In the genomic region with DNA sequence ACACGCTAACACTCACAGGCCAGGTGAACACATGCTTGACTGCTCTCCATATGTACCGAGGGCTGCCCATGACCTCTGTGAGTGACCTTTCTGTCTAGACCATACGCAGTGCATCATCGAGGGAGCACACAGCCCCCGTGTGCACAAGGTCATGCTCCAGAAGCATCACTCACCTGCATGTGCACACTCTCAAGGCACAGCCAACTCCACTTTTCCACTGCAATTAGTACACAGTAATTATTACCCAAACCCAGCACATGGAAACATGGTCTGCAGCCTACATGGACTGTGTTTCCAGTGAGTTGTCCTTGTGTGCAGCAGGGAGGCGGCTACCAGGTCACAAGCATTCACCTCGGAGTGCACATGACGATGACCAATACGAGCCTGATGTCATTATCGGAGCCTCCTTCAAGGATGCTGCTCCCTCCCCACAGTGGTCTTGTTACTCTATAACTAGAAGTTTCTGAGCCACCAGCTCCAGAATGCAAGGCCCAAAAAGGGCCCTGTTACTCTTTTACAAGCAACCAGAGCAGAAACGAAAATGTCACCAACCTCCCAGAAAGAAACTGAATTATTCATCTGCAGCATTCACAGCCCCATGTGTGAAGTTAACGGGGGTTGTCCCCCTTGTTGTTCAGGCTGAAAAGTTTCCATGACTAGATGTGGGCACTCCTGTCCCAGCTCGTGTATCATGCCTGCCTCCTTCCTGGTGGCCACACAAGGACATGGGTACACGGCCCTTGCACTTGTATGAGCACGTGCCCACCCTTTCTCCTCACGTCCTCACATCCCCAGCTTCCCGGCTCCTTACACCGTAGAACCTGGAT, we compare ENCODE assay signal across 8 cellular contexts. TPM values are rescaled to one million over a fixed set of nuclear protein-coding genes. Genes with fewer than 3 reads are reported as not detected.
DNase-seq lines count a peak whose midpoint lies in the region; ATAC-seq and TF ChIP-seq lines count a peak whose summit lies in the region.

No MANE protein-coding gene starts in this region.

- TF ChIP-seq CTCF in testis (IDR thresholded peaks at IDR 0.05) (no peak), neural progenitor cell (IDR thresholded peaks at IDR 0.05) (no peak)

- peak overlapping the region; percentile 35 for H3K27ac ChIP-seq in CD8-positive, alpha-beta memory T cell (ENCODE audit: low read depth, low read length)
- H3K27ac ChIP-seq in testis (no peak overlapping the region), neural progenitor cell (no peak overlapping the region)

- H3K9ac ChIP-seq in neural progenitor cell, result no peak overlapping the region

- peaks cover 96 to 99% (median 98%) of the 10 kb centered on the region in 3 donors for H3K4me1 Mint-ChIP-seq in CD8-positive, alpha-beta memory T cell
- peaks cover 41% of the 10 kb centered on the region for H3K4me1 Mint-ChIP-seq in neural progenitor cell

- no peak for TF ChIP-seq POLR2A in testis (IDR thresholded peaks at IDR 0.05)

- intact Hi-C loops in testis (cut with DNase I; ENCODE audit: low total_unique reads), result no loop called here

- no peaks in the 10 kb centered on the region for H3K9me3 Mint-ChIP-seq in CD8-positive, alpha-beta memory T cell
- no peaks in the 10 kb centered on the region for H3K9me3 Mint-ChIP-seq in neural progenitor cell

- peaks cover 99% of the 10 kb centered on the region for H3K4me1 ChIP-seq in CD8-positive, alpha-beta memory T cell (ENCODE audit: insufficient read depth, low read length)
- no peaks in the 10 kb centered on the region for H3K4me1 ChIP-seq in testis
- peaks cover 42% of the 10 kb centered on the region for H3K4me1 ChIP-seq in neural progenitor cell

- no peaks in the 10 kb centered on the region for H3K27me3 ChIP-seq in CD8-positive, alpha-beta memory T cell (ENCODE audit: insufficient read depth, low read length, poor library complexity, severe bottlenecking)
- H3K27me3 ChIP-seq in testis, result no peaks in the 10 kb centered on the region
- no peaks in the 10 kb centered on the region for H3K27me3 ChIP-seq in neural progenitor cell

- H3K4me3 Mint-ChIP-seq in CD8-positive, alpha-beta memory T cell, result peak overlapping the region; percentile 40 to 89 (median 79)
- no peak overlapping the region for H3K4me3 Mint-ChIP-seq in neural progenitor cell

- DNase-seq in CD8-positive, alpha-beta memory T cell, result peak in 1 of 5 donors; percentile 71
- DNase-seq in kidney glomerular epithelial cell (lab: John Stamatoyannopoulos, UW), result peak; percentile 75
- no peak for DNase-seq in testis
- no peak for DNase-seq in neural progenitor cell (ENCODE audit: low spot score)
- DNase-seq in SIG-M5 treated with dmso at 0.1 percent for 504 hours (lab: John Stamatoyannopoulos, UW; ENCODE audit: unreplicated experiment), result no peak
- DNase-seq in iPS-NIHi11 (ENCODE audit: low spot score), result no peak

- peaks cover 13% of the 10 kb centered on the region for H3F3A ChIP-seq in neural progenitor cell (ENCODE audit: low read depth)

- CTCF ChIA-PET in CD8-positive, alpha-beta memory T cell (lab: Charles Lee), result interaction anchor here (0.8 to 2.8 kb wide), 4 partner anchors 12 to 82 kb away, joined by 3 to 11 read pairs (median 9); no protein-coding TSS in a partner anchor

- peak overlapping the region; percentile 33 for H3K4me3 ChIP-seq in CD8-positive, alpha-beta memory T cell (ENCODE audit: low read length)
- H3K4me3 ChIP-seq in testis (no peak overlapping the region), neural progenitor cell (no peak overlapping the region)

- peaks cover 0 to 2% of the 10 kb centered on the region in 2 donors for H3K27me3 Mint-ChIP-seq in CD8-positive, alpha-beta memory T cell
- H3K27me3 Mint-ChIP-seq in neural progenitor cell (ENCODE audit: insufficient read depth, low read depth), result no peaks in the 10 kb centered on the region

- H3K27ac Mint-ChIP-seq in CD8-positive, alpha-beta memory T cell, result peak overlapping the region; percentile 89 to 97 (median 95)
- H3K27ac Mint-ChIP-seq in neural progenitor cell, result no peak overlapping the region

- peaks cover 0 to 73% (median 19%) of the 10 kb centered on the region in 3 donors for H3K36me3 Mint-ChIP-seq in CD8-positive, alpha-beta memory T cell
- H3K36me3 Mint-ChIP-seq in neural progenitor cell, result peaks cover 3% of the 10 kb centered on the region

- peaks cover 69% of the 10 kb centered on the region for H4K20me1 ChIP-seq in neural progenitor cell (ENCODE audit: low read depth)

- ATAC-seq in GM21381 (IDR thresholded peaks at IDR 0.05; ENCODE audit: unreplicated experiment), result peak; percentile 62
- ATAC-seq in HG03565 (IDR thresholded peaks at IDR 0.05; ENCODE audit: unreplicated experiment), result peak; percentile 32

- 83 to 87% methylated on average over 16 to 18 of the region's 18 CpGs for WGBS in testis, 2 donors

- H3K4me2 ChIP-seq in neural progenitor cell, result no peak overlapping the region

- peaks cover 87% of the 10 kb centered on the region for H3K79me2 ChIP-seq in neural progenitor cell (ENCODE audit: low read depth)

- H2AFZ ChIP-seq in neural progenitor cell (replicated peaks), result no peak overlapping the region

- POLR2A ChIA-PET in CD8-positive, alpha-beta memory T cell (lab: Charles Lee), result interaction anchor here (0.8 to 2.4 kb wide), 2 partner anchors 10 to 12 kb away, joined by 3 to 7 read pairs; no protein-coding TSS in a partner anchor

- no peaks in the 10 kb centered on the region for H3K9me3 ChIP-seq in CD8-positive, alpha-beta memory T cell (ENCODE audit: low read length)
- H3K9me3 ChIP-seq in testis (no peaks in the 10 kb centered on the region), neural progenitor cell (ENCODE audit: low read depth) (no peaks in the 10 kb centered on the region)

- no peaks in the 10 kb centered on the region for H3K36me3 ChIP-seq in CD8-positive, alpha-beta memory T cell (ENCODE audit: insufficient read depth, low read length)
- H3K36me3 ChIP-seq in testis (ENCODE audit: low read depth, missing control alignments) (no peaks in the 10 kb centered on the region), neural progenitor cell (no peaks in the 10 kb centered on the region)

RNA-seq across cellular contexts. Expression of gene SEMA4D, which starts 31.2 kb away (rescaled TPM):
- 100 to 1,000 TPM; 238 to 243 TPM for total RNA-seq in CD8-positive, alpha-beta memory T cell
- 227 TPM for polyA plus RNA-seq in CD8-positive, alpha-beta memory T cell
- total RNA-seq in testis (10 to 100 TPM; 38.7 to 53.1 TPM), neural progenitor cell (ENCODE audit: low replicate concordance) (19.1 and 24.9 TPM in 2 replicates)
- 26.2 TPM for polyA plus RNA-seq in testis (ENCODE audit: insufficient read depth, low read depth, low replicate concordance)
